Comparison of ENCODE assay signal across 1 cellular context in the genomic region with DNA sequence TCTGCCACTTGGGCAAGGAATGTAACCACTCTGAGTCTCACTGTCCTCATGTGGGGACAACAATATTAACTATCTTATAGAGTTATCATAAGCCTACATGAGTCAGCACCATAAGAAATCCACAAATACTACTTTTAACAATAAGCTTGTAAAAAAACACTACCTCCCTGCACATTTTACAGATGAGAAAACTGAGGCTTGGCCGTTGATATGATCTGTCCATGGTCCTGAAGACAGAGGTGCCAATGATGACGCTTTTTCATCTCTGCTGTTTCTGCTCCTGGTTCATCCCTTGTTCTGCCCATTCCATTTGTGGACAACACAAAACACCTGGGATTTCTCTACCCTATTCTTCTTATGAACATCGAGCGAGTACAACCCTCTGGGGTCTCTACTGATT.
TF ChIP-seq lines count a peak whose summit lies in the region.

No MANE protein-coding gene starts in this region.

TF ChIP-seq in K562, 482 proteins besides CTCF, POLR2A, EP300 and RAD21 (continued from another document and continues in another):
- TF ChIP-seq, protein P1, sequence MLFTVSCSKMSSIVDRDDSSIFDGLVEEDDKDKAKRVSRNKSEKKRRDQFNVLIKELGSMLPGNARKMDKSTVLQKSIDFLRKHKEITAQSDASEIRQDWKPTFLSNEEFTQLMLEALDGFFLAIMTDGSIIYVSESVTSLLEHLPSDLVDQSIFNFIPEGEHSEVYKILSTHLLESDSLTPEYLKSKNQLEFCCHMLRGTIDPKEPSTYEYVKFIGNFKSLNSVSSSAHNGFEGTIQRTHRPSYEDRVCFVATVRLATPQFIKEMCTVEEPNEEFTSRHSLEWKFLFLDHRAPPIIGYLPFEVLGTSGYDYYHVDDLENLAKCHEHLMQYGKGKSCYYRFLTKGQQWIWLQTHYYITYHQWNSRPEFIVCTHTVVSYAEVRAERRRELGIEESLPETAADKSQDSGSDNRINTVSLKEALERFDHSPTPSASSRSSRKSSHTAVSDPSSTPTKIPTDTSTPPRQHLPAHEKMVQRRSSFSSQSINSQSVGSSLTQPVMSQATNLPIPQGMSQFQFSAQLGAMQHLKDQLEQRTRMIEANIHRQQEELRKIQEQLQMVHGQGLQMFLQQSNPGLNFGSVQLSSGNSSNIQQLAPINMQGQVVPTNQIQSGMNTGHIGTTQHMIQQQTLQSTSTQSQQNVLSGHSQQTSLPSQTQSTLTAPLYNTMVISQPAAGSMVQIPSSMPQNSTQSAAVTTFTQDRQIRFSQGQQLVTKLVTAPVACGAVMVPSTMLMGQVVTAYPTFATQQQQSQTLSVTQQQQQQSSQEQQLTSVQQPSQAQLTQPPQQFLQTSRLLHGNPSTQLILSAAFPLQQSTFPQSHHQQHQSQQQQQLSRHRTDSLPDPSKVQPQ (CRISPR knock-in tag; IDR thresholded peaks at IDR 0.05; ENCODE audit: borderline replicate concordance) = no peak
- TF ChIP-seq, protein P2, sequence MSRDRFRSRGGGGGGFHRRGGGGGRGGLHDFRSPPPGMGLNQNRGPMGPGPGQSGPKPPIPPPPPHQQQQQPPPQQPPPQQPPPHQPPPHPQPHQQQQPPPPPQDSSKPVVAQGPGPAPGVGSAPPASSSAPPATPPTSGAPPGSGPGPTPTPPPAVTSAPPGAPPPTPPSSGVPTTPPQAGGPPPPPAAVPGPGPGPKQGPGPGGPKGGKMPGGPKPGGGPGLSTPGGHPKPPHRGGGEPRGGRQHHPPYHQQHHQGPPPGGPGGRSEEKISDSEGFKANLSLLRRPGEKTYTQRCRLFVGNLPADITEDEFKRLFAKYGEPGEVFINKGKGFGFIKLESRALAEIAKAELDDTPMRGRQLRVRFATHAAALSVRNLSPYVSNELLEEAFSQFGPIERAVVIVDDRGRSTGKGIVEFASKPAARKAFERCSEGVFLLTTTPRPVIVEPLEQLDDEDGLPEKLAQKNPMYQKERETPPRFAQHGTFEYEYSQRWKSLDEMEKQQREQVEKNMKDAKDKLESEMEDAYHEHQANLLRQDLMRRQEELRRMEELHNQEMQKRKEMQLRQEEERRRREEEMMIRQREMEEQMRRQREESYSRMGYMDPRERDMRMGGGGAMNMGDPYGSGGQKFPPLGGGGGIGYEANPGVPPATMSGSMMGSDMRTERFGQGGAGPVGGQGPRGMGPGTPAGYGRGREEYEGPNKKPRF (IDR thresholded peaks at IDR 0.05; ENCODE audit: low read depth, low read length) = no peak
- TF ChIP-seq POLR2H (tag; IDR thresholded peaks at IDR 0.05; ENCODE audit: low read depth) (no peak), ZNF324 (CRISPR knock-in tag; IDR thresholded peaks at IDR 0.05) (no peak), MXI1 (IDR thresholded peaks at IDR 0.05; ENCODE audit: low read depth, low read length) (no peak), IRF2 (CRISPR knock-in tag; IDR thresholded peaks at IDR 0.05) (no peak), SMAD2 (IDR thresholded peaks at IDR 0.05; ENCODE audit: low read depth, low read length) (no peak), NFE2 (IDR thresholded peaks at IDR 0.05; ENCODE audit: low read depth) (0 out of 2 replicates have a peak, but pooled peaks have one; percentile 4), MYNN (IDR thresholded peaks at IDR 0.05) (no peak), MYNN (CRISPR knock-in tag; IDR thresholded peaks at IDR 0.05) (no peak), HNRNPLL (IDR thresholded peaks at IDR 0.05; ENCODE audit: low read depth, low read length, poor library complexity, severe bottlenecking) (no peak), NR2C2 (CRISPR knock-in tag; IDR thresholded peaks at IDR 0.05) (no peak), NR2C2 (tag; IDR thresholded peaks at IDR 0.05) (no peak), NFRKB (IDR thresholded peaks at IDR 0.05; ENCODE audit: low read depth) (no peak), ATF7 (IDR thresholded peaks at IDR 0.05) (no peak), GTF2A2 (tag; IDR thresholded peaks at IDR 0.05) (no peak), PHF20 (IDR thresholded peaks at IDR 0.05; ENCODE audit: partially characterized antibody) (peak; percentile 40), TRIM28 (IDR thresholded peaks at IDR 0.05) (no peak), RBFOX2 (IDR thresholded peaks at IDR 0.05; ENCODE audit: low read depth, low read length) (no peak), HDAC2 (IDR thresholded peaks at IDR 0.05) (peak; percentile 63; the same call in 1 of the 2 replicates), ZSCAN29 (IDR thresholded peaks at IDR 0.05) (no peak), ZNF668 (CRISPR knock-in tag; IDR thresholded peaks at IDR 0.05) (no peak), KDM5B (IDR thresholded peaks at IDR 0.05; ENCODE audit: insufficient replicate concordance, low read depth, low read length) (no peak), CBX3 (IDR thresholded peaks at IDR 0.05; ENCODE audit: borderline replicate concordance in 1 of 2, low read length in 2 of 2) (no peak), ZNF239 (CRISPR knock-in tag; IDR thresholded peaks at IDR 0.05) (no peak), NR1H2 (CRISPR knock-in tag; IDR thresholded peaks at IDR 0.05) (no peak), NR3C1 (CRISPR knock-in tag; IDR thresholded peaks at IDR 0.05) (no peak), BCL6 (CRISPR knock-in tag; IDR thresholded peaks at IDR 0.05) (no peak)
- TF ChIP-seq, protein P3, sequence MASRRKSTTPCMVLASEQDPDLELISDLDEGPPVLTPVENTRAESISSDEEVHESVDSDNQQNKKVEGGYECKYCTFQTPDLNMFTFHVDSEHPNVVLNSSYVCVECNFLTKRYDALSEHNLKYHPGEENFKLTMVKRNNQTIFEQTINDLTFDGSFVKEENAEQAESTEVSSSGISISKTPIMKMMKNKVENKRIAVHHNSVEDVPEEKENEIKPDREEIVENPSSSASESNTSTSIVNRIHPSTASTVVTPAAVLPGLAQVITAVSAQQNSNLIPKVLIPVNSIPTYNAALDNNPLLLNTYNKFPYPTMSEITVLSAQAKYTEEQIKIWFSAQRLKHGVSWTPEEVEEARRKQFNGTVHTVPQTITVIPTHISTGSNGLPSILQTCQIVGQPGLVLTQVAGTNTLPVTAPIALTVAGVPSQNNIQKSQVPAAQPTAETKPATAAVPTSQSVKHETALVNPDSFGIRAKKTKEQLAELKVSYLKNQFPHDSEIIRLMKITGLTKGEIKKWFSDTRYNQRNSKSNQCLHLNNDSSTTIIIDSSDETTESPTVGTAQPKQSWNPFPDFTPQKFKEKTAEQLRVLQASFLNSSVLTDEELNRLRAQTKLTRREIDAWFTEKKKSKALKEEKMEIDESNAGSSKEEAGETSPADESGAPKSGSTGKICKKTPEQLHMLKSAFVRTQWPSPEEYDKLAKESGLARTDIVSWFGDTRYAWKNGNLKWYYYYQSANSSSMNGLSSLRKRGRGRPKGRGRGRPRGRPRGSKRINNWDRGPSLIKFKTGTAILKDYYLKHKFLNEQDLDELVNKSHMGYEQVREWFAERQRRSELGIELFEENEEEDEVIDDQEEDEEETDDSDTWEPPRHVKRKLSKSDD (conservative IDR thresholded peaks at IDR 0.05; ENCODE audit: low read length) = no peak
- TF ChIP-seq, protein P4, sequence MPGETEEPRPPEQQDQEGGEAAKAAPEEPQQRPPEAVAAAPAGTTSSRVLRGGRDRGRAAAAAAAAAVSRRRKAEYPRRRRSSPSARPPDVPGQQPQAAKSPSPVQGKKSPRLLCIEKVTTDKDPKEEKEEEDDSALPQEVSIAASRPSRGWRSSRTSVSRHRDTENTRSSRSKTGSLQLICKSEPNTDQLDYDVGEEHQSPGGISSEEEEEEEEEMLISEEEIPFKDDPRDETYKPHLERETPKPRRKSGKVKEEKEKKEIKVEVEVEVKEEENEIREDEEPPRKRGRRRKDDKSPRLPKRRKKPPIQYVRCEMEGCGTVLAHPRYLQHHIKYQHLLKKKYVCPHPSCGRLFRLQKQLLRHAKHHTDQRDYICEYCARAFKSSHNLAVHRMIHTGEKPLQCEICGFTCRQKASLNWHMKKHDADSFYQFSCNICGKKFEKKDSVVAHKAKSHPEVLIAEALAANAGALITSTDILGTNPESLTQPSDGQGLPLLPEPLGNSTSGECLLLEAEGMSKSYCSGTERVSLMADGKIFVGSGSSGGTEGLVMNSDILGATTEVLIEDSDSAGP (CRISPR knock-in tag; IDR thresholded peaks at IDR 0.05) = no peak
- TF ChIP-seq, protein P5, sequence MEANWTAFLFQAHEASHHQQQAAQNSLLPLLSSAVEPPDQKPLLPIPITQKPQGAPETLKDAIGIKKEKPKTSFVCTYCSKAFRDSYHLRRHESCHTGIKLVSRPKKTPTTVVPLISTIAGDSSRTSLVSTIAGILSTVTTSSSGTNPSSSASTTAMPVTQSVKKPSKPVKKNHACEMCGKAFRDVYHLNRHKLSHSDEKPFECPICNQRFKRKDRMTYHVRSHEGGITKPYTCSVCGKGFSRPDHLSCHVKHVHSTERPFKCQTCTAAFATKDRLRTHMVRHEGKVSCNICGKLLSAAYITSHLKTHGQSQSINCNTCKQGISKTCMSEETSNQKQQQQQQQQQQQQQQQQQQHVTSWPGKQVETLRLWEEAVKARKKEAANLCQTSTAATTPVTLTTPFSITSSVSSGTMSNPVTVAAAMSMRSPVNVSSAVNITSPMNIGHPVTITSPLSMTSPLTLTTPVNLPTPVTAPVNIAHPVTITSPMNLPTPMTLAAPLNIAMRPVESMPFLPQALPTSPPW (CRISPR knock-in tag; IDR thresholded peaks at IDR 0.05) = no peak
- TF ChIP-seq, protein P6, sequence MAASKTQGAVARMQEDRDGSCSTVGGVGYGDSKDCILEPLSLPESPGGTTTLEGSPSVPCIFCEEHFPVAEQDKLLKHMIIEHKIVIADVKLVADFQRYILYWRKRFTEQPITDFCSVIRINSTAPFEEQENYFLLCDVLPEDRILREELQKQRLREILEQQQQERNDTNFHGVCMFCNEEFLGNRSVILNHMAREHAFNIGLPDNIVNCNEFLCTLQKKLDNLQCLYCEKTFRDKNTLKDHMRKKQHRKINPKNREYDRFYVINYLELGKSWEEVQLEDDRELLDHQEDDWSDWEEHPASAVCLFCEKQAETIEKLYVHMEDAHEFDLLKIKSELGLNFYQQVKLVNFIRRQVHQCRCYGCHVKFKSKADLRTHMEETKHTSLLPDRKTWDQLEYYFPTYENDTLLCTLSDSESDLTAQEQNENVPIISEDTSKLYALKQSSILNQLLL (CRISPR knock-in tag; IDR thresholded peaks at IDR 0.05; ENCODE audit: borderline replicate concordance) = no peak
- TF ChIP-seq, protein P7, sequence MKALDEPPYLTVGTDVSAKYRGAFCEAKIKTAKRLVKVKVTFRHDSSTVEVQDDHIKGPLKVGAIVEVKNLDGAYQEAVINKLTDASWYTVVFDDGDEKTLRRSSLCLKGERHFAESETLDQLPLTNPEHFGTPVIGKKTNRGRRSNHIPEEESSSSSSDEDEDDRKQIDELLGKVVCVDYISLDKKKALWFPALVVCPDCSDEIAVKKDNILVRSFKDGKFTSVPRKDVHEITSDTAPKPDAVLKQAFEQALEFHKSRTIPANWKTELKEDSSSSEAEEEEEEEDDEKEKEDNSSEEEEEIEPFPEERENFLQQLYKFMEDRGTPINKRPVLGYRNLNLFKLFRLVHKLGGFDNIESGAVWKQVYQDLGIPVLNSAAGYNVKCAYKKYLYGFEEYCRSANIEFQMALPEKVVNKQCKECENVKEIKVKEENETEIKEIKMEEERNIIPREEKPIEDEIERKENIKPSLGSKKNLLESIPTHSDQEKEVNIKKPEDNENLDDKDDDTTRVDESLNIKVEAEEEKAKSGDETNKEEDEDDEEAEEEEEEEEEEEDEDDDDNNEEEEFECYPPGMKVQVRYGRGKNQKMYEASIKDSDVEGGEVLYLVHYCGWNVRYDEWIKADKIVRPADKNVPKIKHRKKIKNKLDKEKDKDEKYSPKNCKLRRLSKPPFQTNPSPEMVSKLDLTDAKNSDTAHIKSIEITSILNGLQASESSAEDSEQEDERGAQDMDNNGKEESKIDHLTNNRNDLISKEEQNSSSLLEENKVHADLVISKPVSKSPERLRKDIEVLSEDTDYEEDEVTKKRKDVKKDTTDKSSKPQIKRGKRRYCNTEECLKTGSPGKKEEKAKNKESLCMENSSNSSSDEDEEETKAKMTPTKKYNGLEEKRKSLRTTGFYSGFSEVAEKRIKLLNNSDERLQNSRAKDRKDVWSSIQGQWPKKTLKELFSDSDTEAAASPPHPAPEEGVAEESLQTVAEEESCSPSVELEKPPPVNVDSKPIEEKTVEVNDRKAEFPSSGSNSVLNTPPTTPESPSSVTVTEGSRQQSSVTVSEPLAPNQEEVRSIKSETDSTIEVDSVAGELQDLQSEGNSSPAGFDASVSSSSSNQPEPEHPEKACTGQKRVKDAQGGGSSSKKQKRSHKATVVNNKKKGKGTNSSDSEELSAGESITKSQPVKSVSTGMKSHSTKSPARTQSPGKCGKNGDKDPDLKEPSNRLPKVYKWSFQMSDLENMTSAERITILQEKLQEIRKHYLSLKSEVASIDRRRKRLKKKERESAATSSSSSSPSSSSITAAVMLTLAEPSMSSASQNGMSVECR (CRISPR knock-in tag; IDR thresholded peaks at IDR 0.05) = no peak
- TF ChIP-seq, protein P8, sequence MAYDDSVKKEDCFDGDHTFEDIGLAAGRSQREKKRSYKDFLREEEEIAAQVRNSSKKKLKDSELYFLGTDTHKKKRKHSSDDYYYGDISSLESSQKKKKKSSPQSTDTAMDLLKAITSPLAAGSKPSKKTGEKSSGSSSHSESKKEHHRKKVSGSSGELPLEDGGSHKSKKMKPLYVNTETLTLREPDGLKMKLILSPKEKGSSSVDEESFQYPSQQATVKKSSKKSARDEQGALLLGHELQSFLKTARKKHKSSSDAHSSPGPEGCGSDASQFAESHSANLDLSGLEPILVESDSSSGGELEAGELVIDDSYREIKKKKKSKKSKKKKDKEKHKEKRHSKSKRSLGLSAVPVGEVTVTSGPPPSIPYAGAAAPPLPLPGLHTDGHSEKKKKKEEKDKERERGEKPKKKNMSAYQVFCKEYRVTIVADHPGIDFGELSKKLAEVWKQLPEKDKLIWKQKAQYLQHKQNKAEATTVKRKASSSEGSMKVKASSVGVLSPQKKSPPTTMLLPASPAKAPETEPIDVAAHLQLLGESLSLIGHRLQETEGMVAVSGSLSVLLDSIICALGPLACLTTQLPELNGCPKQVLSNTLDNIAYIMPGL (CRISPR knock-in tag; IDR thresholded peaks at IDR 0.05) = no peak
- TF ChIP-seq, protein P9, sequence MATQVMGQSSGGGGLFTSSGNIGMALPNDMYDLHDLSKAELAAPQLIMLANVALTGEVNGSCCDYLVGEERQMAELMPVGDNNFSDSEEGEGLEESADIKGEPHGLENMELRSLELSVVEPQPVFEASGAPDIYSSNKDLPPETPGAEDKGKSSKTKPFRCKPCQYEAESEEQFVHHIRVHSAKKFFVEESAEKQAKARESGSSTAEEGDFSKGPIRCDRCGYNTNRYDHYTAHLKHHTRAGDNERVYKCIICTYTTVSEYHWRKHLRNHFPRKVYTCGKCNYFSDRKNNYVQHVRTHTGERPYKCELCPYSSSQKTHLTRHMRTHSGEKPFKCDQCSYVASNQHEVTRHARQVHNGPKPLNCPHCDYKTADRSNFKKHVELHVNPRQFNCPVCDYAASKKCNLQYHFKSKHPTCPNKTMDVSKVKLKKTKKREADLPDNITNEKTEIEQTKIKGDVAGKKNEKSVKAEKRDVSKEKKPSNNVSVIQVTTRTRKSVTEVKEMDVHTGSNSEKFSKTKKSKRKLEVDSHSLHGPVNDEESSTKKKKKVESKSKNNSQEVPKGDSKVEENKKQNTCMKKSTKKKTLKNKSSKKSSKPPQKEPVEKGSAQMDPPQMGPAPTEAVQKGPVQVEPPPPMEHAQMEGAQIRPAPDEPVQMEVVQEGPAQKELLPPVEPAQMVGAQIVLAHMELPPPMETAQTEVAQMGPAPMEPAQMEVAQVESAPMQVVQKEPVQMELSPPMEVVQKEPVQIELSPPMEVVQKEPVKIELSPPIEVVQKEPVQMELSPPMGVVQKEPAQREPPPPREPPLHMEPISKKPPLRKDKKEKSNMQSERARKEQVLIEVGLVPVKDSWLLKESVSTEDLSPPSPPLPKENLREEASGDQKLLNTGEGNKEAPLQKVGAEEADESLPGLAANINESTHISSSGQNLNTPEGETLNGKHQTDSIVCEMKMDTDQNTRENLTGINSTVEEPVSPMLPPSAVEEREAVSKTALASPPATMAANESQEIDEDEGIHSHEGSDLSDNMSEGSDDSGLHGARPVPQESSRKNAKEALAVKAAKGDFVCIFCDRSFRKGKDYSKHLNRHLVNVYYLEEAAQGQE (CRISPR knock-in tag; IDR thresholded peaks at IDR 0.05; ENCODE audit: low read depth) = peak; percentile 95
